In the genomic region with DNA sequence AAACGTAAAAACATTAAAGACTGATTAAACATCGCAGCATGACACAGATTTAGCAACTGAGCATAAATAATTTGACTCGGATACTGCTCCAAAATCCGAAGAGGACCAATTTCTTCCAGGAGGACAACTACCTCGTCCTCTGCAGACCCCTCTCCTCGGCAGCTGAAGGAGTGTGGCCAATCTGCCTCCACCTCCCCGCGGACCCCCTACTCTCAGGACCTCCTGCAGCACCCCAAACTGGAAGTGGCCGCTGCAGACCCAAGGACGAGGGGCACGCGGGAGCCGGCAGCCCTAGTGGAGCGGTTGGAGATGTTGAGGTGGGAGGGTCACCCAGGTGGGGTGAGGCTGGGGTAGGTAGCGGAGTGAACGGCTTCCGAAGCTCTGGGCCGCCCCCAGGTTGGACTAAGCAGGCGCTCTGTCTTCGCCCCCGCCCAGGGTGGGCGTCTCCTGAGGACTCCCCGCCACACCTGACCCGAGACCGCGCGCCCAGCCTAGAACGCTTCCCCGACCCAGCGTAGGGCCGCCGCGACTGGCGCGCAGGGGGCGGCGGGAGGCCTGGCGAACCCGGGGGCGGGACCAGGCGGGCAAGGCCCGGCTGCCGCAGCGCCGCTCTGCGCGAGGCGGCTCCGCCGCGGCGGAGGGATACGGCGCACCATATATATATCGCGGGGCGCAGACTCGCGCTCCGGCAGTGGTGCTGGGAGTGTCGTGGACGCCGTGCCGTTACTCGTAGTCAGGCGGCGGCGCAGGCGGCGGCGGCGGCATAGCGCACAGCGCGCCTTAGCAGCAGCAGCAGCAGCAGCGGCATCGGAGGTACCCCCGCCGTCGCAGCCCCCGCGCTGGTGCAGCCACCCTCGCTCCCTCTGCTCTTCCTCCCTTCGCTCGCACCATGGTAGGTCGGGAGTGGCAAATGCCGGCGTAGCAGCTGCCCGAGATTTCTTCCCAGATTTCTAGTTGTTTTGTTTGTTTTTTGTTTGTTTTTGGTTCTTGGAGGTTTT, we compare ENCODE assay signal across 1 cellular context.
TF ChIP-seq lines count a peak whose summit lies in the region.

A gene (plus strand): TSS at position 688 of the 998 bp plus-strand sequence. CDS start 202 bp downstream, at position 890.

TF ChIP-seq in K562, 482 proteins besides CTCF, POLR2A, EP300 and RAD21 (continued from another document and continues in another):
- TF ChIP-seq ARID2 (IDR thresholded peaks at IDR 0.05) = no peak
- TF ChIP-seq NRF1 (conservative IDR thresholded peaks at IDR 0.05 in 1 of 2, IDR thresholded peaks at IDR 0.05 in 1 of 2) = peak; percentile 49 to 60; a peak in 3 of 4 replicates
- TF ChIP-seq, protein P1, sequence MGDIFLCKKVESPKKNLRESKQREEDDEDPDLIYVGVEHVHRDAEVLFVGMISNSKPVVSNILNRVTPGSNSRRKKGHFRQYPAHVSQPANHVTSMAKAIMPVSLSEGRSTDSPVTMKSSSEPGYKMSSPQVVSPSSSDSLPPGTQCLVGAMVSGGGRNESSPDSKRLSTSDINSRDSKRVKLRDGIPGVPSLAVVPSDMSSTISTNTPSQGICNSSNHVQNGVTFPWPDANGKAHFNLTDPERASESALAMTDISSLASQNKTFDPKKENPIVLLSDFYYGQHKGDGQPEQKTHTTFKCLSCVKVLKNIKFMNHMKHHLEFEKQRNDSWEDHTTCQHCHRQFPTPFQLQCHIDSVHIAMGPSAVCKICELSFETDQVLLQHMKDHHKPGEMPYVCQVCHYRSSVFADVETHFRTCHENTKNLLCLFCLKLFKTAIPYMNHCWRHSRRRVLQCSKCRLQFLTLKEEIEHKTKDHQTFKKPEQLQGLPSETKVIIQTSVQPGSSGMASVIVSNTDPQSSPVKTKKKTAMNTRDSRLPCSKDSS (IDR thresholded peaks at IDR 0.05; ENCODE audit: low read depth, partially characterized antibody) = no peak
- TF ChIP-seq, protein P2, sequence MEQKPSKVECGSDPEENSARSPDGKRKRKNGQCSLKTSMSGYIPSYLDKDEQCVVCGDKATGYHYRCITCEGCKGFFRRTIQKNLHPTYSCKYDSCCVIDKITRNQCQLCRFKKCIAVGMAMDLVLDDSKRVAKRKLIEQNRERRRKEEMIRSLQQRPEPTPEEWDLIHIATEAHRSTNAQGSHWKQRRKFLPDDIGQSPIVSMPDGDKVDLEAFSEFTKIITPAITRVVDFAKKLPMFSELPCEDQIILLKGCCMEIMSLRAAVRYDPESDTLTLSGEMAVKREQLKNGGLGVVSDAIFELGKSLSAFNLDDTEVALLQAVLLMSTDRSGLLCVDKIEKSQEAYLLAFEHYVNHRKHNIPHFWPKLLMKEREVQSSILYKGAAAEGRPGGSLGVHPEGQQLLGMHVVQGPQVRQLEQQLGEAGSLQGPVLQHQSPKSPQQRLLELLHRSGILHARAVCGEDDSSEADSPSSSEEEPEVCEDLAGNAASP (IDR thresholded peaks at IDR 0.05) = no peak
- peak; percentile 91 for TF ChIP-seq HNRNPL (IDR thresholded peaks at IDR 0.05; ENCODE audit: low read depth, low read length)
- peak; percentile 97 for TF ChIP-seq POLR2H (tag; IDR thresholded peaks at IDR 0.05; ENCODE audit: low read depth)
- no peak for TF ChIP-seq MED1 (CRISPR knock-in tag; IDR thresholded peaks at IDR 0.05; ENCODE audit: borderline replicate concordance)
- TF ChIP-seq ADNP (tag; IDR thresholded peaks at IDR 0.05) = no peak
- TF ChIP-seq ZNF717 (CRISPR knock-in tag; IDR thresholded peaks at IDR 0.05) = no peak
- TF ChIP-seq, protein P3, sequence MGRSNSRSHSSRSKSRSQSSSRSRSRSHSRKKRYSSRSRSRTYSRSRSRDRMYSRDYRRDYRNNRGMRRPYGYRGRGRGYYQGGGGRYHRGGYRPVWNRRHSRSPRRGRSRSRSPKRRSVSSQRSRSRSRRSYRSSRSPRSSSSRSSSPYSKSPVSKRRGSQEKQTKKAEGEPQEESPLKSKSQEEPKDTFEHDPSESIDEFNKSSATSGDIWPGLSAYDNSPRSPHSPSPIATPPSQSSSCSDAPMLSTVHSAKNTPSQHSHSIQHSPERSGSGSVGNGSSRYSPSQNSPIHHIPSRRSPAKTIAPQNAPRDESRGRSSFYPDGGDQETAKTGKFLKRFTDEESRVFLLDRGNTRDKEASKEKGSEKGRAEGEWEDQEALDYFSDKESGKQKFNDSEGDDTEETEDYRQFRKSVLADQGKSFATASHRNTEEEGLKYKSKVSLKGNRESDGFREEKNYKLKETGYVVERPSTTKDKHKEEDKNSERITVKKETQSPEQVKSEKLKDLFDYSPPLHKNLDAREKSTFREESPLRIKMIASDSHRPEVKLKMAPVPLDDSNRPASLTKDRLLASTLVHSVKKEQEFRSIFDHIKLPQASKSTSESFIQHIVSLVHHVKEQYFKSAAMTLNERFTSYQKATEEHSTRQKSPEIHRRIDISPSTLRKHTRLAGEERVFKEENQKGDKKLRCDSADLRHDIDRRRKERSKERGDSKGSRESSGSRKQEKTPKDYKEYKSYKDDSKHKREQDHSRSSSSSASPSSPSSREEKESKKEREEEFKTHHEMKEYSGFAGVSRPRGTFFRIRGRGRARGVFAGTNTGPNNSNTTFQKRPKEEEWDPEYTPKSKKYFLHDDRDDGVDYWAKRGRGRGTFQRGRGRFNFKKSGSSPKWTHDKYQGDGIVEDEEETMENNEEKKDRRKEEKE (IDR thresholded peaks at IDR 0.05; ENCODE audit: borderline replicate concordance in 1 of 2, control insufficient read depth in 1 of 2, low read depth in 2 of 2, low read length in 1 of 2) = no peak
- TF ChIP-seq CTBP1 (IDR thresholded peaks at IDR 0.05; ENCODE audit: borderline replicate concordance) = peak; percentile 94
- no peak for TF ChIP-seq ZNF551 (CRISPR knock-in tag; IDR thresholded peaks at IDR 0.05)
- no peak for TF ChIP-seq HSF4 (CRISPR knock-in tag; IDR thresholded peaks at IDR 0.05; ENCODE audit: borderline replicate concordance)
- TF ChIP-seq RBBP5 (IDR thresholded peaks at IDR 0.05; ENCODE audit: borderline replicate concordance, insufficient read depth, low read length, poor library complexity, severe bottlenecking) = peak; percentile 36
- no peak for TF ChIP-seq MEF2D (tag; conservative IDR thresholded peaks at IDR 0.05; ENCODE audit: low read depth)
- no peak for TF ChIP-seq ZNF431 (CRISPR knock-in tag; IDR thresholded peaks at IDR 0.05)
- peak; percentile 58 for TF ChIP-seq ZNF24 (IDR thresholded peaks at IDR 0.05)
- no peak for TF ChIP-seq ZNF316 (IDR thresholded peaks at IDR 0.05)
- TF ChIP-seq, protein P4, sequence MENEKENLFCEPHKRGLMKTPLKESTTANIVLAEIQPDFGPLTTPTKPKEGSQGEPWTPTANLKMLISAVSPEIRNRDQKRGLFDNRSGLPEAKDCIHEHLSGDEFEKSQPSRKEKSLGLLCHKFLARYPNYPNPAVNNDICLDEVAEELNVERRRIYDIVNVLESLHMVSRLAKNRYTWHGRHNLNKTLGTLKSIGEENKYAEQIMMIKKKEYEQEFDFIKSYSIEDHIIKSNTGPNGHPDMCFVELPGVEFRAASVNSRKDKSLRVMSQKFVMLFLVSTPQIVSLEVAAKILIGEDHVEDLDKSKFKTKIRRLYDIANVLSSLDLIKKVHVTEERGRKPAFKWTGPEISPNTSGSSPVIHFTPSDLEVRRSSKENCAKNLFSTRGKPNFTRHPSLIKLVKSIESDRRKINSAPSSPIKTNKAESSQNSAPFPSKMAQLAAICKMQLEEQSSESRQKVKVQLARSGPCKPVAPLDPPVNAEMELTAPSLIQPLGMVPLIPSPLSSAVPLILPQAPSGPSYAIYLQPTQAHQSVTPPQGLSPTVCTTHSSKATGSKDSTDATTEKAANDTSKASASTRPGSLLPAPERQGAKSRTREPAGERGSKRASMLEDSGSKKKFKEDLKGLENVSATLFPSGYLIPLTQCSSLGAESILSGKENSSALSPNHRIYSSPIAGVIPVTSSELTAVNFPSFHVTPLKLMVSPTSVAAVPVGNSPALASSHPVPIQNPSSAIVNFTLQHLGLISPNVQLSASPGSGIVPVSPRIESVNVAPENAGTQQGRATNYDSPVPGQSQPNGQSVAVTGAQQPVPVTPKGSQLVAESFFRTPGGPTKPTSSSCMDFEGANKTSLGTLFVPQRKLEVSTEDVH (IDR thresholded peaks at IDR 0.05; ENCODE audit: low read depth, partially characterized antibody) = no peak
- TF ChIP-seq, protein P5, sequence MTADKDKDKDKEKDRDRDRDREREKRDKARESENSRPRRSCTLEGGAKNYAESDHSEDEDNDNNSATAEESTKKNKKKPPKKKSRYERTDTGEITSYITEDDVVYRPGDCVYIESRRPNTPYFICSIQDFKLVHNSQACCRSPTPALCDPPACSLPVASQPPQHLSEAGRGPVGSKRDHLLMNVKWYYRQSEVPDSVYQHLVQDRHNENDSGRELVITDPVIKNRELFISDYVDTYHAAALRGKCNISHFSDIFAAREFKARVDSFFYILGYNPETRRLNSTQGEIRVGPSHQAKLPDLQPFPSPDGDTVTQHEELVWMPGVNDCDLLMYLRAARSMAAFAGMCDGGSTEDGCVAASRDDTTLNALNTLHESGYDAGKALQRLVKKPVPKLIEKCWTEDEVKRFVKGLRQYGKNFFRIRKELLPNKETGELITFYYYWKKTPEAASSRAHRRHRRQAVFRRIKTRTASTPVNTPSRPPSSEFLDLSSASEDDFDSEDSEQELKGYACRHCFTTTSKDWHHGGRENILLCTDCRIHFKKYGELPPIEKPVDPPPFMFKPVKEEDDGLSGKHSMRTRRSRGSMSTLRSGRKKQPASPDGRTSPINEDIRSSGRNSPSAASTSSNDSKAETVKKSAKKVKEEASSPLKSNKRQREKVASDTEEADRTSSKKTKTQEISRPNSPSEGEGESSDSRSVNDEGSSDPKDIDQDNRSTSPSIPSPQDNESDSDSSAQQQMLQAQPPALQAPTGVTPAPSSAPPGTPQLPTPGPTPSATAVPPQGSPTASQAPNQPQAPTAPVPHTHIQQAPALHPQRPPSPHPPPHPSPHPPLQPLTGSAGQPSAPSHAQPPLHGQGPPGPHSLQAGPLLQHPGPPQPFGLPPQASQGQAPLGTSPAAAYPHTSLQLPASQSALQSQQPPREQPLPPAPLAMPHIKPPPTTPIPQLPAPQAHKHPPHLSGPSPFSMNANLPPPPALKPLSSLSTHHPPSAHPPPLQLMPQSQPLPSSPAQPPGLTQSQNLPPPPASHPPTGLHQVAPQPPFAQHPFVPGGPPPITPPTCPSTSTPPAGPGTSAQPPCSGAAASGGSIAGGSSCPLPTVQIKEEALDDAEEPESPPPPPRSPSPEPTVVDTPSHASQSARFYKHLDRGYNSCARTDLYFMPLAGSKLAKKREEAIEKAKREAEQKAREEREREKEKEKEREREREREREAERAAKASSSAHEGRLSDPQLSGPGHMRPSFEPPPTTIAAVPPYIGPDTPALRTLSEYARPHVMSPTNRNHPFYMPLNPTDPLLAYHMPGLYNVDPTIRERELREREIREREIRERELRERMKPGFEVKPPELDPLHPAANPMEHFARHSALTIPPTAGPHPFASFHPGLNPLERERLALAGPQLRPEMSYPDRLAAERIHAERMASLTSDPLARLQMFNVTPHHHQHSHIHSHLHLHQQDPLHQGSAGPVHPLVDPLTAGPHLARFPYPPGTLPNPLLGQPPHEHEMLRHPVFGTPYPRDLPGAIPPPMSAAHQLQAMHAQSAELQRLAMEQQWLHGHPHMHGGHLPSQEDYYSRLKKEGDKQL (CRISPR knock-in tag; IDR thresholded peaks at IDR 0.05; ENCODE audit: borderline replicate concordance) = no peak
- TF ChIP-seq, protein P6, sequence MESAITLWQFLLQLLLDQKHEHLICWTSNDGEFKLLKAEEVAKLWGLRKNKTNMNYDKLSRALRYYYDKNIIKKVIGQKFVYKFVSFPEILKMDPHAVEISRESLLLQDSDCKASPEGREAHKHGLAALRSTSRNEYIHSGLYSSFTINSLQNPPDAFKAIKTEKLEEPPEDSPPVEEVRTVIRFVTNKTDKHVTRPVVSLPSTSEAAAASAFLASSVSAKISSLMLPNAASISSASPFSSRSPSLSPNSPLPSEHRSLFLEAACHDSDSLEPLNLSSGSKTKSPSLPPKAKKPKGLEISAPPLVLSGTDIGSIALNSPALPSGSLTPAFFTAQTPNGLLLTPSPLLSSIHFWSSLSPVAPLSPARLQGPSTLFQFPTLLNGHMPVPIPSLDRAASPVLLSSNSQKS (CRISPR knock-in tag; IDR thresholded peaks at IDR 0.05) = no peak
- TF ChIP-seq FOS (IDR thresholded peaks at IDR 0.05; ENCODE audit: extremely low read depth, insufficient read length) = no peak
- no peak for TF ChIP-seq PHB (CRISPR knock-in tag; IDR thresholded peaks at IDR 0.05)
- no peak; a peak in 1 of 4 replicates for TF ChIP-seq ETV6 (IDR thresholded peaks at IDR 0.05; ENCODE audit: borderline replicate concordance in 1 of 2, low read depth in 2 of 2, low read length in 1 of 2)
- TF ChIP-seq ETV6 (CRISPR knock-in tag; IDR thresholded peaks at IDR 0.05; ENCODE audit: borderline replicate concordance) = 0 out of 2 replicates have a peak, but pooled peaks have one; percentile 47
- TF ChIP-seq SRSF1 (IDR thresholded peaks at IDR 0.05; ENCODE audit: low read depth, low read length) = 0 out of 2 replicates have a peak, but pooled peaks have one; percentile 55
- TF ChIP-seq TRIM24 (IDR thresholded peaks at IDR 0.05) = no peak
- no peak for TF ChIP-seq NR4A1 (CRISPR knock-in tag; IDR thresholded peaks at IDR 0.05)
- peak; percentile 79; the same call in 1 of the 2 replicates for TF ChIP-seq NR4A1 (tag; IDR thresholded peaks at IDR 0.05)
- TF ChIP-seq ZNF165 (CRISPR knock-in tag; IDR thresholded peaks at IDR 0.05; ENCODE audit: borderline replicate concordance) = no peak
- TF ChIP-seq KDM2B (CRISPR knock-in tag; IDR thresholded peaks at IDR 0.05) = peak; percentile 93
- peak; percentile 54 for TF ChIP-seq HNRNPK (IDR thresholded peaks at IDR 0.05; ENCODE audit: low read depth, low read length, poor library complexity, severe bottlenecking)
- no peak for TF ChIP-seq PURB (CRISPR knock-in tag; IDR thresholded peaks at IDR 0.05; ENCODE audit: low read depth)
- TF ChIP-seq MEIS2 (IDR thresholded peaks at IDR 0.05; ENCODE audit: partially characterized antibody) = no peak
- TF ChIP-seq SMARCC2 (IDR thresholded peaks at IDR 0.05; ENCODE audit: low read depth) = no peak
- TF ChIP-seq MECOM (CRISPR knock-in tag; IDR thresholded peaks at IDR 0.05) = no peak
- TF ChIP-seq MYBL2 (IDR thresholded peaks at IDR 0.05; ENCODE audit: low read depth) = no peak
- TF ChIP-seq MYBL2 (CRISPR knock-in tag; IDR thresholded peaks at IDR 0.05; ENCODE audit: borderline replicate concordance) = no peak
- no peak for TF ChIP-seq TFAM (CRISPR knock-in tag; conservative IDR thresholded peaks at IDR 0.05)
- no peak for TF ChIP-seq MCM3 (IDR thresholded peaks at IDR 0.05)
